1 cellular context compared by ENCODE assay signal in the genomic region with DNA sequence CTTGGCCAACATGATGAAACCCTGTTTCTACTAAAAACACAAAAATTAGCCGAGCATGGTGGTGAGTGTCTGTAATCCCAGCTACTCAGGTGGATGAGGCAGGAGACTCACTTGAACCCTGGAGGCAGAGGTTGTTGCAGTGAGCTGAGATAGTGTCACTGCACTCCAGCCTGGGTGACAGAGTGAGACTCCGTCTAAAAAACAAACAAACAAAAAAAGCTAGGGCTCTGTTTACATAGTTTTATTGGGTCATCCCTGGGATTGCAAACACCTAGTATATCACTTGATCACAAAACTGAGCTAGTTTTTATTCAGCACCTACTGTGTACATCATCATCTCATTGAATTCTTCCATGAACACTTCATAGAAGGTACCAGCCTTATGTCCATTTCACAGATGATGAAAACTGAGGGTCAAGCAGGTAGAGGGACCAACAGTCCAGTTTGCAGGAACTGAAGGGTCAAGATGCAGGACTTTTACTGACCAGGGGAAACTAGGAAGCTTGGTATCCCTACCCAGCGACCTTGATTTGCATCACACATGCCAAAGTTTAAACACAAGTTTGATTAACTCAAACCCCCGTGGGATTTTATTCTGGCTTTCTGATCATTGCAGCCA.
TF ChIP-seq lines count a peak whose summit lies in the region.

No MANE protein-coding gene starts in this region.

TF ChIP-seq in A549, 52 proteins besides CTCF, POLR2A, EP300 and RAD21 (continued from another document):
- peak; percentile 94 for TF ChIP-seq KDM1A (IDR thresholded peaks at IDR 0.05; ENCODE audit: low read depth)
